10 cellular contexts compared by ENCODE assay signal in genomic region chr1:219567341-219567947, GRCh38. TPM values are rescaled to one million over a fixed set of nuclear protein-coding genes. Genes with fewer than 3 reads are reported as not detected.
DNase-seq lines count a peak whose midpoint lies in the region; ATAC-seq and TF ChIP-seq lines count a peak whose summit lies in the region.
"Had no signal": no experiment of that assay in that cellular context is flagged by ENCODE, and none has a peak within 500 bp of the region (broad histone marks: within the 10 kb centered on the region; RNA-seq: fewer than 3 reads in every experiment).

No MANE protein-coding gene starts in this region.

- H3K4me2 ChIP-seq in neural cell (ENCODE audit: low read length), result no peak overlapping the region

- no peak overlapping the region for H3K4me3 Mint-ChIP-seq in activated CD4-positive, alpha-beta memory T cell treated with anti-CD3 and anti-CD28 coated beads for 36 hours
- H3K4me3 Mint-ChIP-seq: T-helper 1 cell treated with Interleukin-12 subunit alpha and Interleukin-12 subunit beta and Interleukin-4 antibody, amounts not matched to agents 30 μg/mL and 1 μg/mL, for 36 hours had no signal

- no peaks in the 10 kb centered on the region for H3K27me3 ChIP-seq in neural cell (ENCODE audit: insufficient read depth, low read depth, low read length)
- H3K27me3 ChIP-seq: neutrophil had no signal

- peak; percentile 69 for TF ChIP-seq CTCF in GM12873 (IDR thresholded peaks at IDR 0.05; ENCODE audit: insufficient read depth, low read depth, low read length, missing control alignments)
- TF ChIP-seq CTCF in coronary artery (IDR thresholded peaks at IDR 0.05), result peak; percentile 27
- peak; percentile 72 for TF ChIP-seq CTCF in neural cell (IDR thresholded peaks at IDR 0.05; ENCODE audit: poor library complexity, severe bottlenecking)

- no peaks in the 10 kb centered on the region for H3K4me1 Mint-ChIP-seq in activated CD4-positive, alpha-beta memory T cell treated with anti-CD3 and anti-CD28 coated beads for 36 hours (ENCODE audit: low read depth)

- no peaks in the 10 kb centered on the region for H3K79me2 ChIP-seq in neural cell (replicated peaks; ENCODE audit: insufficient read depth, low read length)

- H4K20me1 ChIP-seq in neural cell (ENCODE audit: insufficient read depth), result no peaks in the 10 kb centered on the region

- H3K36me3 ChIP-seq in neural cell (ENCODE audit: insufficient read depth, low read length), result no peaks in the 10 kb centered on the region
- H3K36me3 ChIP-seq: neutrophil had no signal

- peak; percentile 50 for DNase-seq in NCI-H345 (lab: John Stamatoyannopoulos, UW)
- DNase-seq in coronary artery (ENCODE audit: low spot score), result no peak
- no peak for DNase-seq in NCI-H128 (lab: John Stamatoyannopoulos, UW; ENCODE audit: unreplicated experiment)
- DNase-seq in activated CD4-positive, alpha-beta memory T cell treated with anti-CD3 and anti-CD28 coated beads for 36 hours, result no peak

- H3K9ac ChIP-seq in neural cell (ENCODE audit: low read length), result no peak overlapping the region

- peak; percentile 78 for TF ChIP-seq RAD21 in neural cell (conservative IDR thresholded peaks at IDR 0.05)

- H2AFZ ChIP-seq in neural cell (ENCODE audit: low read depth, low read length), result no peak overlapping the region

- no peaks in the 10 kb centered on the region for H3K9me2 ChIP-seq in neural cell (ENCODE audit: insufficient read depth, low read length)

- H3K9me3 ChIP-seq in neural cell (ENCODE audit: low read length), result no peaks in the 10 kb centered on the region
- H3K9me3 ChIP-seq: neutrophil had no signal

- no peak overlapping the region for H3K27ac Mint-ChIP-seq in activated CD4-positive, alpha-beta memory T cell treated with anti-CD3 and anti-CD28 coated beads for 36 hours
- H3K27ac Mint-ChIP-seq: T-helper 1 cell treated with Interleukin-12 subunit alpha and Interleukin-12 subunit beta and Interleukin-4 antibody, amounts not matched to agents 30 μg/mL and 1 μg/mL, for 36 hours had no signal

- H3K9me3 Mint-ChIP-seq in activated CD4-positive, alpha-beta memory T cell treated with anti-CD3 and anti-CD28 coated beads for 36 hours, result no peaks in the 10 kb centered on the region
- H3K9me3 Mint-ChIP-seq: T-helper 1 cell treated with Interleukin-12 subunit alpha and Interleukin-12 subunit beta and Interleukin-4 antibody, amounts not matched to agents 30 μg/mL and 1 μg/mL, for 36 hours had no signal

- ATAC-seq in HG02798 (IDR thresholded peaks at IDR 0.05; ENCODE audit: poor library complexity, unreplicated experiment), result peak; percentile 60
- no peak for ATAC-seq in activated CD4-positive, CD25-positive, alpha-beta regulatory T cell treated with anti-CD3 and anti-CD28 coated beads, Interleukin-2, amount 50 U/mL, for 24 hours

- no peaks in the 10 kb centered on the region for H3F3A ChIP-seq in neural cell (ENCODE audit: insufficient read depth, low read length, poor library complexity, severe bottlenecking)

- intact Hi-C loops in activated CD4-positive, alpha-beta memory T cell treated with anti-CD3 and anti-CD28 coated beads for 36 hours (cut with micrococcal nuclease), result loop anchor here (10.0 kb wide), 1 partner anchor 1223 kb away; the partner anchor contains the start of gene TGFB2

- H3K4me3 ChIP-seq in coronary artery, result no peak overlapping the region
- no peak overlapping the region for H3K4me3 ChIP-seq in neural cell (ENCODE audit: low read length)

- no peak for TF ChIP-seq EP300 in neural cell (conservative IDR thresholded peaks at IDR 0.05; ENCODE audit: poor library complexity, severe bottlenecking)

- H3K27ac ChIP-seq in coronary artery, result no peak overlapping the region
- H3K27ac ChIP-seq in neural cell (ENCODE audit: low read length), result no peak overlapping the region
- H3K27ac ChIP-seq: neutrophil had no signal

- CTCF ChIA-PET in activated CD4-positive, alpha-beta memory T cell treated with anti-CD3 and anti-CD28 coated beads for 36 hours (lab: Charles Lee), result interaction anchor here (0.6 to 1.7 kb wide), 3 partner anchors 114 to 1227 kb away, joined by 3 to 6 read pairs (median 4); no protein-coding TSS in a partner anchor

- H3K27me3 Mint-ChIP-seq in activated CD4-positive, alpha-beta memory T cell treated with anti-CD3 and anti-CD28 coated beads for 36 hours, result no peaks in the 10 kb centered on the region

- H3K36me3 Mint-ChIP-seq in activated CD4-positive, alpha-beta memory T cell treated with anti-CD3 and anti-CD28 coated beads for 36 hours, result no peaks in the 10 kb centered on the region

- POLR2A ChIA-PET in activated CD4-positive, alpha-beta memory T cell treated with anti-CD3 and anti-CD28 coated beads for 36 hours (lab: Charles Lee), result no interaction called here

TF ChIP-seq in neural cell, 6 proteins besides CTCF, POLR2A, EP300 and RAD21:
- TF ChIP-seq MXI1 (conservative IDR thresholded peaks at IDR 0.05; ENCODE audit: poor library complexity, severe bottlenecking) (no peak), EZH2 (IDR thresholded peaks at IDR 0.05; ENCODE audit: borderline replicate concordance, insufficient read depth, low read length, poor library complexity, severe bottlenecking) (no peak), TAF1 (IDR thresholded peaks at IDR 0.05; ENCODE audit: low read depth) (no peak), SMC3 (conservative IDR thresholded peaks at IDR 0.05; ENCODE audit: poor library complexity) (peak; percentile 74), POLR2AphosphoS5 (IDR thresholded peaks at IDR 0.05) (no peak)

RNA-seq across cellular contexts. Expression of gene ZC3H11B, which starts 45.5 kb away (rescaled TPM):
- polyA plus RNA-seq in neural cell, result not detected in 2 replicates
- not detected in 2 replicates for polyA minus RNA-seq in neural cell
- under 1 TPM; 0.17 to 0.19 TPM for total RNA-seq in activated CD4-positive, alpha-beta memory T cell treated with anti-CD3 and anti-CD28 coated beads for 36 hours
